In genomic region chr17:33091271-33091670, GRCh38 we compare ENCODE assay signal across 20 cellular contexts.
"Had no signal": no experiment of that assay in that cellular context is flagged by ENCODE, and none has a peak within 500 bp of the region (broad histone marks: within the 10 kb centered on the region; RNA-seq: fewer than 3 reads in every experiment).

No MANE protein-coding gene starts in this region.

- H3K27ac Mint-ChIP-seq: activated naive CD4-positive, alpha-beta T cell treated with anti-CD3 and anti-CD28 coated beads, Interleukin-2, amount 50 U/mL, for 72 hours; natural killer cell had no signal

- H3K27me3 ChIP-seq: right atrium auricular region, upper lobe of left lung had no signal

- FAIRE-seq: kidney had no signal

- H3K36me3 Mint-ChIP-seq: activated naive CD4-positive, alpha-beta T cell treated with anti-CD3 and anti-CD28 coated beads, Interleukin-2, amount 50 U/mL, for 72 hours; natural killer cell had no signal

- ATAC-seq: activated naive CD4-positive, alpha-beta T cell treated with anti-CD3 and anti-CD28 coated beads, Interleukin-2, amount 50 U/mL, for 72 hours; heart right ventricle; left lobe of liver; natural killer cell; psoas muscle had no signal

- H3K27ac ChIP-seq: coronary artery, heart right ventricle, psoas muscle, right atrium auricular region, spleen, upper lobe of left lung had no signal

- DNase-seq: activated CD4-positive, alpha-beta T cell treated with anti-CD3 and anti-CD28 coated beads for 1 hour; activated CD4-positive, alpha-beta T cell treated with anti-CD3 and anti-CD28 coated beads, Interleukin-2, amount 50 U/mL, for 1 hour; activated T-cell treated with anti-CD3 and anti-CD28 coated beads, Interleukin-2, amount 50 U/mL, for 1 hour; aorta; cerebellar nuclear complex; heart right ventricle; kidney; midbrain; natural killer cell; psoas muscle; spleen; stimulated activated CD4-positive, alpha-beta T cell treated with anti-CD3 and anti-CD28 coated beads, Interleukin-4, amount 100 ng/mL, for 24 hours; stimulated activated naive CD4-positive, alpha-beta T cell treated with Interleukin-2 at 50 U/mL for 16 hours; T-helper 9 cell; upper lobe of left lung had no signal

- H3K9me3 ChIP-seq: heart right ventricle, psoas muscle, right atrium auricular region, spleen, upper lobe of left lung had no signal

- H3K4me3 ChIP-seq: coronary artery, heart right ventricle, lung, psoas muscle, right atrium auricular region, spleen, upper lobe of left lung had no signal

- H3K4me1 Mint-ChIP-seq: natural killer cell had no signal

- H3K4me3 Mint-ChIP-seq: natural killer cell had no signal

- H3K4me1 ChIP-seq: heart right ventricle, psoas muscle, right atrium auricular region, spleen, upper lobe of left lung had no signal

- H3K36me3 ChIP-seq: heart right ventricle, right atrium auricular region, spleen, upper lobe of left lung had no signal

- H3K9me3 Mint-ChIP-seq: activated naive CD4-positive, alpha-beta T cell treated with anti-CD3 and anti-CD28 coated beads, Interleukin-2, amount 50 U/mL, for 72 hours; natural killer cell had no signal
